In the genomic region with DNA sequence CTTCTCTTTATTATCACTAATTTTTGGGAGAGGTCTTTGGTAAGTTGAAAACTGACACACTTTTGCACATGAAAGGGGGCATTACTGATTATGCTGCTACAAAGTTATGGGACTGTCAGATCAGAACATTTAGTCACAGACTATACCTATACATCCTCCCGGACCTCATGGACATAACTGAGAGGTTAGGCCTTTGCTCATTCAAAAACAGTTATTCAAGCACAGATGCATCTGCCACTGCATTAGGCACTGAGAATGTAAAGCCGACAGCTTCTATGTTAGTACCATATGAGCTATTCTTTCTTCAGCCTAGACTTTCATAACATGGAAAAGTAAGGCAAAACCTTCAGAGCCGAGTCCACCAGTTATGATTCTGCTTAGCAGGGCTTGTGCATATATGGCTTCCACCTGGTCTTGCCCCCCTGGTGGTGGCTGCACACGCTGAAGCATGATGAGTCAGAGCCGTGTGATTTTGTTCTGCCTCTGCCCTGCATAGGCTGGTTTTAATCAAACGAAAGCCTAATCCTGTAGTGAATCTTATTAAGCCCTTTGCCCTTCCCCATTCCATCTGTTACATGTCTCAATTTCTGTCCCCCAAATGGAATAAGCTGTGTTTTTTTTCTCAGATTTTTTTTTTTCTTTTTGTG, we compare ENCODE assay signal across 8 cellular contexts. TPM values are rescaled to one million over a fixed set of nuclear protein-coding genes. Genes with fewer than 3 reads are reported as not detected.
DNase-seq lines count a peak whose midpoint lies in the region; ATAC-seq, FAIRE-seq and TF ChIP-seq lines count a peak whose summit lies in the region.

No MANE protein-coding gene starts in this region.

- WGBS in pancreas, 2 donors = 71 to 79% methylated on average over 6 of the region's 6 CpGs

- H3K36me3 ChIP-seq in pancreas = no peaks in the 10 kb centered on the region

- no peaks in the 10 kb centered on the region for H3K27me3 ChIP-seq in pancreas

- no peak for FAIRE-seq in pancreas (lab: Jason Lieb, UNC)

- TF ChIP-seq CTCF in fibroblast of pulmonary artery (IDR thresholded peaks at IDR 0.05; ENCODE audit: low read length, missing control alignments) = peak; percentile 46
- TF ChIP-seq CTCF in pancreas (IDR thresholded peaks at IDR 0.05) = no peak

- no peak overlapping the region for H3K27ac ChIP-seq in pancreas

- peak; percentile 54 for ATAC-seq in HG03565 (IDR thresholded peaks at IDR 0.05; ENCODE audit: unreplicated experiment)
- peak; percentile 68 to 93 (median 81) for ATAC-seq in pancreas
- no peak for ATAC-seq in HG03045 (IDR thresholded peaks at IDR 0.05; ENCODE audit: unreplicated experiment)

- H3K4me3 ChIP-seq in fibroblast of pulmonary artery (replicated peaks; ENCODE audit: low read depth, low read length) = no peak overlapping the region
- no peak overlapping the region for H3K4me3 ChIP-seq in pancreas

- no peaks in the 10 kb centered on the region for H3K9me3 ChIP-seq in pancreas

- no peaks in the 10 kb centered on the region for H3K4me1 ChIP-seq in pancreas

- intact Hi-C loops in pancreas (cut with DNase I) = no loop called here

- DNase-seq in DMS53 (lab: John Stamatoyannopoulos, UW) (peak; percentile 77), SHP77 treated with DMSO at 0.1 percent for 48 hours (lab: John Stamatoyannopoulos, UW) (peak; percentile 83), fibroblast of pulmonary artery (ENCODE audit: low read depth) (peak; percentile 40), pancreas (peak in 3 of 6 donors; percentile 7 to 29 (median 23)), GM19240 (ENCODE audit: insufficient read length, low spot score) (no peak)
- DNase-seq in activated CD4-positive, alpha-beta T cell treated with anti-CD3 and anti-CD28 coated beads, Interleukin-2, amount 50 U/mL, for 1 hour = no peak

RNA-seq across cellular contexts. Expression of a gene that starts 21.8 kb away (rescaled TPM):
- not detected for total RNA-seq in pancreas
- not detected for polyA plus RNA-seq in pancreas

RNA-seq across cellular contexts. Expression of a gene that starts 23.0 kb away (rescaled TPM):
- not detected for total RNA-seq in pancreas
- polyA plus RNA-seq in pancreas = not detected

Comparison
In these comparisons a context has a peak if more than half of its experiments do, and no peak if none do; other contexts are left out.
1. DNase-seq: peak in DMS53 (single experiment), SHP77 treated with DMSO at 0.1 percent for 48 hours (single experiment) and fibroblast of pulmonary artery (single experiment); none in activated CD4-positive, alpha-beta T cell treated with anti-CD3 and anti-CD28 coated beads, Interleukin-2, amount 50 U/mL, for 1 hour (single experiment) and GM19240 (single experiment).